21 cellular contexts compared by ENCODE assay signal in genomic region chr15:60448668-60449360, GRCh38.
"Had no signal": no experiment of that assay in that cellular context is flagged by ENCODE, and none has a peak within 500 bp of the region (broad histone marks: within the 10 kb centered on the region; RNA-seq: fewer than 3 reads in every experiment).

No MANE protein-coding gene starts in this region.

- DNase-seq: cortex of kidney; dorsolateral prefrontal cortex; effector CD8-positive, alpha-beta T cell; foreskin melanocyte; head of caudate nucleus; kidney; left colon; mucosa of descending colon; nucleus accumbens; ovary; stimulated activated CD4-positive, alpha-beta T cell treated with anti-CD3 and anti-CD28 coated beads, Interleukin-4, amount 100 ng/mL, for 1 hour; stimulated activated CD8-positive, alpha-beta memory T cell treated with anti-CD3 and anti-CD28 coated beads, Interleukin-4, amount 100 ng/mL, for 48 hours; stimulated activated naive CD8-positive, alpha-beta T cell treated with anti-CD3 and anti-CD28 coated beads, Interleukin-15, Interleukin-2, amounts not matched to agents 100 U/mL and 50 U/mL, for 24 hours; tibial artery; upper lobe of left lung; uterus had no signal

- H3K4me1 Mint-ChIP-seq: neural progenitor cell; stimulated activated effector memory CD8-positive, alpha-beta T cell treated with anti-CD3 and anti-CD28 coated beads, Interleukin-12 subunit alpha, Interleukin-12 subunit beta, amount 100 ng/mL, for 72 hours had no signal

- H3K9me3 Mint-ChIP-seq: natural killer cell treated with Interleukin-12 subunit alpha and Interleukin-12 subunit beta and Interleukin-15 and Interleukin-18, amount 100 ng/mL, for 72 hours; neural progenitor cell; stimulated activated effector memory CD8-positive, alpha-beta T cell treated with anti-CD3 and anti-CD28 coated beads, Interleukin-12 subunit alpha, Interleukin-12 subunit beta, amount 100 ng/mL, for 72 hours had no signal

- H3K9me3 ChIP-seq: mucosa of descending colon, ovary, right atrium auricular region, tibial artery, upper lobe of left lung, uterus had no signal

- H3K4me1 ChIP-seq: neural progenitor cell, right atrium auricular region, tibial artery, upper lobe of left lung, uterus had no signal

- ATAC-seq: left colon; mucosa of descending colon; natural killer cell treated with Interleukin-12 subunit alpha and Interleukin-12 subunit beta and Interleukin-15 and Interleukin-18, amount 100 ng/mL, for 72 hours; stimulated activated effector memory CD8-positive, alpha-beta T cell treated with anti-CD3 and anti-CD28 coated beads, Interleukin-12 subunit alpha, Interleukin-12 subunit beta, amount 100 ng/mL, for 72 hours; stimulated activated naive CD8-positive, alpha-beta T cell treated with anti-CD3 and anti-CD28 coated beads, Interleukin-15, Interleukin-2, amounts not matched to agents 100 U/mL and 50 U/mL, for 24 hours had no signal

- H3K27ac Mint-ChIP-seq: natural killer cell treated with Interleukin-12 subunit alpha and Interleukin-12 subunit beta and Interleukin-15 and Interleukin-18, amount 100 ng/mL, for 72 hours; neural progenitor cell; stimulated activated effector memory CD8-positive, alpha-beta T cell treated with anti-CD3 and anti-CD28 coated beads, Interleukin-12 subunit alpha, Interleukin-12 subunit beta, amount 100 ng/mL, for 72 hours had no signal

- H3K27ac ChIP-seq: dorsolateral prefrontal cortex, hepatocyte, neural progenitor cell, ovary, right atrium auricular region, tibial artery, upper lobe of left lung, uterus had no signal

- H3K36me3 ChIP-seq: ovary, uterus had no signal

- H3K27me3 ChIP-seq: dorsolateral prefrontal cortex, hepatocyte, neural progenitor cell, ovary, right atrium auricular region, tibial artery, upper lobe of left lung, uterus had no signal

- H3K36me3 Mint-ChIP-seq: natural killer cell treated with Interleukin-12 subunit alpha and Interleukin-12 subunit beta and Interleukin-15 and Interleukin-18, amount 100 ng/mL, for 72 hours had no signal

- H3K27me3 Mint-ChIP-seq: natural killer cell treated with Interleukin-12 subunit alpha and Interleukin-12 subunit beta and Interleukin-15 and Interleukin-18, amount 100 ng/mL, for 72 hours had no signal

- H3K4me3 Mint-ChIP-seq: natural killer cell treated with Interleukin-12 subunit alpha and Interleukin-12 subunit beta and Interleukin-15 and Interleukin-18, amount 100 ng/mL, for 72 hours; neural progenitor cell; stimulated activated effector memory CD8-positive, alpha-beta T cell treated with anti-CD3 and anti-CD28 coated beads, Interleukin-12 subunit alpha, Interleukin-12 subunit beta, amount 100 ng/mL, for 72 hours had no signal

- H3K4me3 ChIP-seq: dorsolateral prefrontal cortex, hepatocyte, mucosa of descending colon, neural progenitor cell, ovary, right atrium auricular region, tibial artery, upper lobe of left lung, uterus had no signal
